9 cellular contexts compared by ENCODE assay signal in the genomic region with DNA sequence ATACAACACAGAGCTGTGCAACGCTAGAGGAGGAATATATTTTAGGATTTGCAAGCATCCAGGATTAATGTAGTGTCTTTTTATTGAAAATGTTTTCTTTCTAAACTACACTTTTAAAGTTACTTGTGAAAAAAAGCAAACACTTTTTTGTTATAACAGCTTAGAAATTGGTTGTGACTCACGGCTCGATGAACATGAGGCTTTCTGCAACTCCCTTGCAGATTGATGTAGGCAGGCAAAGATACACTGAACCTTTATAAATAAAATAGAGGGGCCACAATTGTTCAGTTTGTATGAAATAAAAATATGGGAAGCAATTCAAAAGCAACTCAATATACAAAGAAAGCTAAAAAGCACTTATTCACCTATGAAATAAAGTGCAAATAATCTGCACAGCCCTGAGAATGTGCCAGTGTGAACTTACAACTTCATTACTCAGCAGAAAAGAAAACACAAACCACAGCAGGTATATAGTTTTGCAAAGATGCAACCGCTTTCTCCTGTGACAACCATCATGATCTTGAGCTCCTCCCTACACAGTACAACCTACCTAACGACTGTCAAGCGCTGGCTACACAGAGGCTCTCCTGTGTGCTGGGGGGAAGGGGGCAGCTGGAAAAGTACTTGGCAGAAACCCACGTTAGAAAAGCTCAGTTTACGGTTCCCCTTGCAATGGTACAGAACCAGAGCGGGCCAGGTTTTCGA. TPM values are rescaled to one million over a fixed set of nuclear protein-coding genes. Genes with fewer than 3 reads are reported as not detected.
DNase-seq lines count a peak whose midpoint lies in the region; ATAC-seq, FAIRE-seq and TF ChIP-seq lines count a peak whose summit lies in the region.
"Had no signal": no experiment of that assay in that cellular context is flagged by ENCODE, and none has a peak within 500 bp of the region (broad histone marks: within the 10 kb centered on the region; RNA-seq: fewer than 3 reads in every experiment).

No MANE protein-coding gene starts in this region.

- no peak for DNase-seq in GM12891 (ENCODE audit: insufficient read length, low spot score)
- DNase-seq in activated CD8-positive, alpha-beta T cell treated with anti-CD3 and anti-CD28 coated beads, Interleukin-2, amount 10 ng/mL, durations not matched to agents 7 days and 5 days, result peak; percentile 39
- no peak for DNase-seq in left ventricle myocardium inferior
- no peak for DNase-seq in skeletal muscle cell (ENCODE audit: low read depth)
- DNase-seq in SIG-M5 (lab: John Stamatoyannopoulos, UW), result no peak
- no peak for DNase-seq in epidermal melanocyte (ENCODE audit: insufficient read length, low spot score)
- no peak for DNase-seq in NK-92 treated with Interleukin-12 subunit alpha and Interleukin-12 subunit beta, amount 100 ng/mL, for 24 hours (lab: John Stamatoyannopoulos, UW)

- no peaks in the 10 kb centered on the region for H3K27me3 Mint-ChIP-seq in activated CD8-positive, alpha-beta T cell treated with anti-CD3 and anti-CD28 coated beads, Interleukin-2, amount 10 ng/mL, durations not matched to agents 7 days and 5 days (ENCODE audit: low read depth)

- intact Hi-C loops in left ventricle myocardium inferior (cut with micrococcal nuclease), result loop anchor here (10.0 kb wide), 1 partner anchor 126 kb away; the partner anchor contains the start of gene AXIN1

- CTCF ChIA-PET in activated CD8-positive, alpha-beta T cell treated with anti-CD3 and anti-CD28 coated beads, Interleukin-2, amount 10 ng/mL, durations not matched to agents 7 days and 5 days (lab: Charles Lee), result interaction anchor here (1.0 to 4.4 kb wide), 9 partner anchors 8 to 134 kb away, joined by 3 to 21 read pairs (median 3); partner anchors contain the start of gene AXIN1

- POLR2A ChIA-PET in activated CD8-positive, alpha-beta T cell treated with anti-CD3 and anti-CD28 coated beads, Interleukin-2, amount 10 ng/mL, durations not matched to agents 7 days and 5 days (lab: Charles Lee), result interaction anchor here (0.6 to 1.3 kb wide), 5 partner anchors 13 to 124 kb away, joined by 3 to 4 read pairs (median 3); partner anchors contain the start of gene HBQ1

- H3K36me3 Mint-ChIP-seq in activated CD8-positive, alpha-beta T cell treated with anti-CD3 and anti-CD28 coated beads, Interleukin-2, amount 10 ng/mL, durations not matched to agents 7 days and 5 days (ENCODE audit: low read depth), result peaks cover 29% of the 10 kb centered on the region

- no peaks in the 10 kb centered on the region for H3K27me3 ChIP-seq in left ventricle myocardium inferior (ENCODE audit: low read depth)

- peak; percentile 4 for ATAC-seq in HG03103 (IDR thresholded peaks at IDR 0.05; ENCODE audit: low read depth, unreplicated experiment)
- ATAC-seq in activated CD8-positive, alpha-beta T cell treated with anti-CD3 and anti-CD28 coated beads, Interleukin-2, amount 10 ng/mL, durations not matched to agents 7 days and 5 days, result peak; percentile 37

- H3K4me3 ChIP-seq in left ventricle myocardium inferior (peak overlapping the region; percentile 92), skeletal muscle cell (ENCODE audit: low read depth, low read length) (peak overlapping the region; percentile 97)

- peak overlapping the region; percentile 85 for H3K4me3 Mint-ChIP-seq in activated CD8-positive, alpha-beta T cell treated with anti-CD3 and anti-CD28 coated beads, Interleukin-2, amount 10 ng/mL, durations not matched to agents 7 days and 5 days

- H3K9me3 ChIP-seq in left ventricle myocardium inferior (replicated peaks), result no peaks in the 10 kb centered on the region

- H3K4me1 Mint-ChIP-seq in activated CD8-positive, alpha-beta T cell treated with anti-CD3 and anti-CD28 coated beads, Interleukin-2, amount 10 ng/mL, durations not matched to agents 7 days and 5 days (ENCODE audit: low read depth), result peaks cover 29% of the 10 kb centered on the region

- no peaks in the 10 kb centered on the region for H3K9me3 Mint-ChIP-seq in activated CD8-positive, alpha-beta T cell treated with anti-CD3 and anti-CD28 coated beads, Interleukin-2, amount 10 ng/mL, durations not matched to agents 7 days and 5 days (ENCODE audit: insufficient read depth)

- peaks cover 32% of the 10 kb centered on the region for H3K4me1 ChIP-seq in left ventricle myocardium inferior

- peak overlapping the region; percentile 91 for H3K27ac Mint-ChIP-seq in activated CD8-positive, alpha-beta T cell treated with anti-CD3 and anti-CD28 coated beads, Interleukin-2, amount 10 ng/mL, durations not matched to agents 7 days and 5 days

- peak; percentile 26 for FAIRE-seq in GM12891 (lab: Jason Lieb, UNC)

- peak overlapping the region; percentile 99 for H3K27ac ChIP-seq in left ventricle myocardium inferior (replicated peaks)

- H3K36me3 ChIP-seq in left ventricle myocardium inferior, result peaks cover 39% of the 10 kb centered on the region

- no peak for TF ChIP-seq POLR2A in GM12891 (IDR thresholded peaks at IDR 0.05; ENCODE audit: low read depth, low read length)

- TF ChIP-seq CTCF in left ventricle myocardium inferior (IDR thresholded peaks at IDR 0.05; ENCODE audit: borderline replicate concordance), result no peak

TF ChIP-seq in GM12891, 5 proteins besides CTCF, POLR2A, EP300 and RAD21:
- TF ChIP-seq SPI1 (IDR thresholded peaks at IDR 0.05; ENCODE audit: low read depth, low read length) (no peak), TAF1 (IDR thresholded peaks at IDR 0.05; ENCODE audit: low read depth, low read length) (no peak), POU2F2 (IDR thresholded peaks at IDR 0.05; ENCODE audit: low read depth, low read length) (no peak), POLR2AphosphoS5 (IDR thresholded peaks at IDR 0.05; ENCODE audit: low read depth, low read length) (no peak), PAX5 (IDR thresholded peaks at IDR 0.05; ENCODE audit: insufficient read depth, low read length, severe bottlenecking) (no peak)

RNA-seq across cellular contexts. Expression of gene LUC7L, which starts 0.9 kb away (rescaled TPM):
- 36.3 TPM for polyA plus RNA-seq in GM12891 (2012; ENCODE audit: low read depth, missing spikeins)
- 10 to 100 TPM; 56.1 to 58.4 TPM for total RNA-seq in activated CD8-positive, alpha-beta T cell treated with anti-CD3 and anti-CD28 coated beads, Interleukin-2, amount 10 ng/mL, durations not matched to agents 7 days and 5 days
- total RNA-seq in left ventricle myocardium inferior, result 23.3 TPM

RNA-seq across cellular contexts. Expression of gene FAM234A, which starts 6.3 kb away (rescaled TPM):
- polyA plus RNA-seq in GM12891 (2012; ENCODE audit: low read depth, missing spikeins), result 34.1 TPM
- total RNA-seq in activated CD8-positive, alpha-beta T cell treated with anti-CD3 and anti-CD28 coated beads, Interleukin-2, amount 10 ng/mL, durations not matched to agents 7 days and 5 days, result 10 to 100 TPM; 10.9 to 11.8 TPM
- total RNA-seq in left ventricle myocardium inferior, result 135 TPM

RNA-seq across cellular contexts. Expression of gene RGS11, which starts 47.4 kb away (rescaled TPM):
- 0.12 TPM for polyA plus RNA-seq in GM12891 (2012; ENCODE audit: low read depth, missing spikeins)
- total RNA-seq in activated CD8-positive, alpha-beta T cell treated with anti-CD3 and anti-CD28 coated beads, Interleukin-2, amount 10 ng/mL, durations not matched to agents 7 days and 5 days, result not detected
- 16.4 TPM for total RNA-seq in left ventricle myocardium inferior

RNA-seq across cellular contexts. Expression of gene HBQ1, which starts 48.0 kb away (rescaled TPM):
- polyA plus RNA-seq in GM12891 (2012; ENCODE audit: low read depth, missing spikeins), result 0.65 TPM
- not detected for total RNA-seq in activated CD8-positive, alpha-beta T cell treated with anti-CD3 and anti-CD28 coated beads, Interleukin-2, amount 10 ng/mL, durations not matched to agents 7 days and 5 days
- not detected for total RNA-seq in left ventricle myocardium inferior
- total RNA-seq: subcutaneous adipose tissue had no signal

RNA-seq across cellular contexts. Expression of gene HBA1, which starts 51.8 kb away (rescaled TPM):
- polyA plus RNA-seq in GM12891 (2012; ENCODE audit: low read depth, missing spikeins), result 2.6 TPM
- not detected for total RNA-seq in activated CD8-positive, alpha-beta T cell treated with anti-CD3 and anti-CD28 coated beads, Interleukin-2, amount 10 ng/mL, durations not matched to agents 7 days and 5 days
- 78.7 TPM for total RNA-seq in left ventricle myocardium inferior

Comparison
In these comparisons a context has a peak if more than half of its experiments do, and no peak if none do; other contexts are left out.
1. RNA of gene FAM234A, which starts 6.3 kb away (total RNA-seq): 135 TPM in left ventricle myocardium inferior (single experiment); 10.9 to 11.8 TPM in activated CD8-positive, alpha-beta T cell treated with anti-CD3 and anti-CD28 coated beads, Interleukin-2, amount 10 ng/mL, durations not matched to agents 7 days and 5 days; every median in the first group is over 10 times any median in the second.
2. RNA of gene RGS11, which starts 47.4 kb away (total RNA-seq): 16.4 TPM in left ventricle myocardium inferior (single experiment); not detected in activated CD8-positive, alpha-beta T cell treated with anti-CD3 and anti-CD28 coated beads, Interleukin-2, amount 10 ng/mL, durations not matched to agents 7 days and 5 days; every median in the first group is over 10 times any median in the second.